In the genomic region with DNA sequence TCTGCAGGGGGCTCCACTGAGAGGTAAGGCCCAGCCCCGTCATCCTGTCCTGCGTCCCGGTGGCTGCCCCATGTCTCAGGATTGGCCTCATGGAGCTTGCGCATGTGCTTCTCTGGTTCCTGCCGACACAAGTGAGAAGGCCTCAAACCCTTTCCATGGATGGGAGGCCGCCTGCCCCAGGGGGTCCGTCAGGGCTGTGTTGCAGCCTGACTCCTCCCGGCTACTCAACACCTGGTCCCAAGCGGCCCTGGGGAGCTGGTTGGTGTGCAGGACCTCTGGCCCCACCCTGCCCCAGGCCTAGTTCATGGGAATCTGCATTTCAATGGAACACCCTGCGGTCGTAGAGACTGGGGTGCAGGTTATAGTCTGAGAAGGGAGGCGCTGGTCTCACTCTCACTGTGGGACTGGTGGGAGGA, we compare ENCODE assay signal across 17 cellular contexts. TPM values are rescaled to one million over a fixed set of nuclear protein-coding genes. Genes with fewer than 3 reads are reported as not detected.
DNase-seq lines count a peak whose midpoint lies in the region; ATAC-seq, FAIRE-seq and TF ChIP-seq lines count a peak whose summit lies in the region.
"Had no signal": no experiment of that assay in that cellular context is flagged by ENCODE, and none has a peak within 500 bp of the region (broad histone marks: within the 10 kb centered on the region; RNA-seq: fewer than 3 reads in every experiment).

No MANE protein-coding gene starts in this region.

- ATAC-seq in Right ventricle myocardium superior (ENCODE audit: poor library complexity) (no peak), left cardiac atrium (no peak), GM21526 (IDR thresholded peaks at IDR 0.05; ENCODE audit: low FRiP score, unreplicated experiment) (no peak), HG03196 (IDR thresholded peaks at IDR 0.05; ENCODE audit: unreplicated experiment) (no peak)

- peaks cover 0 to 3% of the 10 kb centered on the region in 2 experiments for H4K20me1 ChIP-seq in H1 (replicated peaks in 1 of 2; ENCODE audit: control insufficient read depth in 1 of 2, insufficient read depth in 2 of 2, low read length in 2 of 2)

- H2BK120ac ChIP-seq in H1 (replicated peaks; ENCODE audit: low read depth, low read length) (no peak overlapping the region), neuronal stem cell (ENCODE audit: low read depth, low read length) (peak overlapping the region; percentile 76)

- H2BK15ac ChIP-seq in H1 (ENCODE audit: low read length) (peak overlapping the region; percentile 72; the same call in 1 of the 2 replicates), neuronal stem cell (ENCODE audit: low read length) (peak overlapping the region; percentile 21)

- H3K14ac ChIP-seq in H1 (ENCODE audit: insufficient read length) (no peak overlapping the region), neuronal stem cell (ENCODE audit: low read length) (no peak overlapping the region)

- CTCF ChIA-PET in H1 (lab: Charles Lee; ENCODE audit: partially characterized antibody): interaction anchor here (0.6 to 1.3 kb wide), 4 partner anchors 9 to 20 kb away, joined by 3 to 4 read pairs (median 4); no protein-coding TSS in a partner anchor

- no peaks in the 10 kb centered on the region for H3K79me1 ChIP-seq in H1 (ENCODE audit: low read depth, low read length)
- H3K79me1 ChIP-seq in neuronal stem cell (ENCODE audit: low read depth, low read length): no peaks in the 10 kb centered on the region

- peaks cover 0 to 9% (median 2%) of the 10 kb centered on the region in 4 experiments; a peak in 2 of 7 replicates for H3K4me1 ChIP-seq in H1 (replicated peaks in 1 of 4; ENCODE audit: control insufficient read depth in 3 of 4, insufficient read depth in 4 of 4, low read length in 3 of 4)
- peaks cover 0 to 4% of the 10 kb centered on the region in 2 donors for H3K4me1 ChIP-seq in neuronal stem cell (ENCODE audit: control insufficient read depth in 2 of 2, insufficient read depth in 1 of 2, low read depth in 1 of 2, low read length in 2 of 2)

- H2AK5ac ChIP-seq in H1 (ENCODE audit: low read depth, low read length): no peak overlapping the region
- no peak overlapping the region for H2AK5ac ChIP-seq in neuronal stem cell (ENCODE audit: low read depth, low read length)

- 0 out of 4 replicates have a peak, but pooled peaks of 1 of the 3 experiments have one; percentile 2 for TF ChIP-seq CTCF in H1 (IDR thresholded peaks at IDR 0.05; ENCODE audit: control extremely low read depth in 1 of 3, insufficient read depth in 1 of 3, low read depth in 1 of 3, low read length in 3 of 3)

- H3K27ac ChIP-seq in H1 (ENCODE audit: low read depth, low read length) (no peak overlapping the region), neuronal stem cell (replicated peaks; ENCODE audit: low read length) (no peak overlapping the region)

- H3K27me3 ChIP-seq in H1 (replicated peaks in 1 of 4; ENCODE audit: control insufficient read depth in 3 of 4, extremely low read depth in 1 of 4, insufficient read depth in 3 of 4, low read length in 3 of 4) (peaks cover 0 to 7% (median 5%) of the 10 kb centered on the region in 4 experiments; a peak in 3 of 7 replicates), neuronal stem cell (ENCODE audit: control insufficient read depth in 3 of 3, insufficient read depth in 3 of 3, low read depth in 1 of 3, low read length in 3 of 3) (peaks cover 0 to 18% (median 0%) of the 10 kb centered on the region in 3 experiments)

- H2BK5ac ChIP-seq in H1 (ENCODE audit: low read depth, low read length): no peak overlapping the region
- peak overlapping the region; percentile 90 for H2BK5ac ChIP-seq in neuronal stem cell (ENCODE audit: low read length)

- no peaks in the 10 kb centered on the region for H3K79me2 ChIP-seq in H1 (ENCODE audit: control insufficient read depth in 1 of 2, insufficient read depth in 2 of 2, low read length in 2 of 2)

- FAIRE-seq in H1 (lab: Jason Lieb, UNC): no peak
- FAIRE-seq: RCC 7860 had no signal

- H3K23me2 ChIP-seq in H1 (ENCODE audit: low read depth, low read length): peaks cover 17% of the 10 kb centered on the region; the same call in 1 of the 2 replicates

- H3K4me2 ChIP-seq in H1 (ENCODE audit: insufficient read depth in 1 of 2, low read depth in 2 of 2, low read length in 2 of 2): peak overlapping the region in 1 of 2 experiments; percentile 19; a peak in 1 of 4 replicates
- no peak overlapping the region for H3K4me2 ChIP-seq in neuronal stem cell (ENCODE audit: insufficient read depth, low read length, poor library complexity, severe bottlenecking)

- no peak; a peak in 1 of 4 replicates for TF ChIP-seq RAD21 in H1 (IDR thresholded peaks at IDR 0.05 in 1 of 2, conservative IDR thresholded peaks at IDR 0.05 in 1 of 2; ENCODE audit: low read depth in 2 of 2, low read length in 2 of 2)

- H3K23ac ChIP-seq in H1 (ENCODE audit: insufficient read length) (no peak overlapping the region), neuronal stem cell (ENCODE audit: low read depth, low read length, poor library complexity) (peak overlapping the region; percentile 75)

- no peak overlapping the region for H3K56ac ChIP-seq in H1 (replicated peaks; ENCODE audit: insufficient read length, low read depth, low read length)

- H4K8ac ChIP-seq in H1 (ENCODE audit: extremely low read depth, insufficient read depth, low read length) (no peak overlapping the region), neuronal stem cell (ENCODE audit: low read depth, low read length) (no peak overlapping the region)

- POLR2A ChIA-PET in H1 (lab: Charles Lee; ENCODE audit: partially characterized antibody): interaction anchor here (1.0 kb wide), 1 partner anchor 10 kb away, joined by 3 read pairs; no protein-coding TSS in a partner anchor

- H3K4ac ChIP-seq in H1 (replicated peaks; ENCODE audit: insufficient read length, low read depth, low read length): no peak overlapping the region
- H3K4ac ChIP-seq in neuronal stem cell (ENCODE audit: low read length): no peak overlapping the region

- intact Hi-C loops in Right ventricle myocardium superior (cut with DNase I): no loop called here
- intact Hi-C loops in left cardiac atrium (cut with DNase I): no loop called here

- no peak for TF ChIP-seq POLR2A in H1 (IDR thresholded peaks at IDR 0.05; ENCODE audit: control extremely low read depth in 1 of 2, low read depth in 2 of 2, low read length in 2 of 2)

- H4K91ac ChIP-seq in H1 (replicated peaks; ENCODE audit: insufficient read length, low read length) (no peak overlapping the region), neuronal stem cell (ENCODE audit: low read depth, low read length, poor library complexity) (peak overlapping the region; percentile 66)

- H3K4me3 ChIP-seq in H1 (ENCODE audit: extremely low read depth in 1 of 4, insufficient read depth in 2 of 4, low read depth in 3 of 4, low read length in 4 of 4) (no peak overlapping the region), neuronal stem cell (ENCODE audit: low read length in 2 of 2) (no peak overlapping the region)

- H3K18ac ChIP-seq in H1 (ENCODE audit: extremely low read depth, low read length): no peak overlapping the region
- H3K18ac ChIP-seq in neuronal stem cell (ENCODE audit: low read length): peak overlapping the region; percentile 65

- no peak for TF ChIP-seq EP300 in H1 (IDR thresholded peaks at IDR 0.05; ENCODE audit: borderline replicate concordance in 1 of 2, low read depth in 2 of 2, low read length in 2 of 2)

- no peaks in the 10 kb centered on the region for H3K9me3 ChIP-seq in H1 (ENCODE audit: insufficient read depth in 2 of 2, low read depth in 1 of 2, low read length in 1 of 2)
- peaks cover 0 to 2% of the 10 kb centered on the region in 2 donors for H3K9me3 ChIP-seq in neuronal stem cell (replicated peaks in 1 of 2; ENCODE audit: control insufficient read depth in 2 of 2, insufficient read depth in 1 of 2, low read depth in 1 of 2, low read length in 2 of 2)

- H2AFZ ChIP-seq in H1 (ENCODE audit: low read length): no peak overlapping the region
- no peak overlapping the region for H2AFZ ChIP-seq in neuronal stem cell (ENCODE audit: low read length)

- DNase-seq in Right ventricle myocardium superior (peak; percentile 32), left cardiac atrium (no peak), H1 (ENCODE audit: low read depth in 1 of 2, low spot score in 2 of 2) (no peak), neuronal stem cell (ENCODE audit: low spot score) (no peak), LoVo (ENCODE audit: low spot score) (no peak)
- DNase-seq in effector CD8-positive, alpha-beta T cell (lab: John Stamatoyannopoulos, UW): no peak
- DNase-seq: 8988T, DMS79 treated with DMSO at 0.1 percent for 48 hours, HCEC 1CT, NCI-H1105, NCI-H2081, SHP77 had no signal

- peak overlapping the region; percentile 87; the same call in 1 of the 2 replicates for H2BK12ac ChIP-seq in H1 (ENCODE audit: low read depth, low read length)
- H2BK12ac ChIP-seq in neuronal stem cell (ENCODE audit: low read length): no peak overlapping the region

- H2BK20ac ChIP-seq in H1 (ENCODE audit: low read length): no peak overlapping the region

- WGBS in H1 (ENCODE audit: extremely low coverage in 1 of 2, insufficient coverage in 1 of 2, insufficient read length in 1 of 2, insufficient replicate concordance in 2 of 2, low coverage in 1 of 2, low lambda C conversion rate in 2 of 2, missing lambda C conversion rate in 1 of 2), 2 experiments: 84% methylated on average over 12 of the region's 12 CpGs; no CpG with 5 or more reads in 1 of the 2 experiments
- no CpG with 5 or more reads among the region's 12 CpGs for WGBS in neuronal stem cell (ENCODE audit: extremely low coverage in 2 of 2, insufficient read length in 2 of 2, insufficient replicate concordance in 1 of 2), 2 donors

- H4K5ac ChIP-seq in H1 (ENCODE audit: insufficient read length, low read depth, low read length): peak overlapping the region; percentile 9

- H3K9ac ChIP-seq in H1 (replicated peaks in 1 of 4; ENCODE audit: extremely low read depth in 1 of 4, low read depth in 3 of 4, low read length in 3 of 4) (no peak overlapping the region), neuronal stem cell (ENCODE audit: low read depth, low read length, poor library complexity) (no peak overlapping the region)

- no peaks in the 10 kb centered on the region for H3K36me3 ChIP-seq in H1 (ENCODE audit: control insufficient read depth in 2 of 4, insufficient read depth in 4 of 4, low read length in 3 of 4)
- no peaks in the 10 kb centered on the region for H3K36me3 ChIP-seq in neuronal stem cell (replicated peaks in 1 of 2; ENCODE audit: control insufficient read depth in 2 of 2, insufficient read depth in 2 of 2, low read length in 2 of 2)

RNA-seq across cellular contexts. Expression of a gene that starts 21.1 kb away (rescaled TPM):
- total RNA-seq in Right ventricle myocardium superior: 3.3 TPM
- total RNA-seq in left cardiac atrium: 1 to 10 TPM; 3.0 to 6.0 TPM
- total RNA-seq in H1 (2021; fragmentation: NEBNext Ultra II Directional; extraction: Animal tissue kit (Norgen Biotek cat#: 25700)): 45.7 and 45.9 TPM in 2 replicates
- 39.2 and 46.7 TPM in 2 replicates for polyA plus RNA-seq in H1 (2011; rRNA removed)
- polyA plus RNA-seq in H1 (2011; cell fraction: cytosol; rRNA removed): 39.6 TPM
- polyA plus RNA-seq in H1 (2011; cell fraction: nucleus; rRNA removed): 71.9 TPM
- 36.3 to 41.3 TPM (median 40.5 TPM) in 4 replicates for polyA plus RNA-seq in H1 (2012, experiment 1 of 2)
- 37.8 TPM for polyA plus RNA-seq in H1 (2012, experiment 2 of 2)
- 28.8 TPM for polyA plus RNA-seq in H1 (2013, experiment 1 of 2)
- polyA plus RNA-seq in H1 (2013, experiment 2 of 2): 30.4 TPM
- polyA minus RNA-seq in H1 (2011; rRNA and poly(A)+ RNA removed): 22.5 and 33.8 TPM in 2 replicates
- 25.3 TPM for polyA minus RNA-seq in H1 (2011; cell fraction: cytosol; rRNA and poly(A)+ RNA removed)
- polyA minus RNA-seq in H1 (2011; cell fraction: nucleus; rRNA and poly(A)+ RNA removed): 43.2 TPM
- 44.9 TPM for polyA plus RNA-seq in neuronal stem cell (2013, experiment 1 of 2)
- polyA plus RNA-seq in neuronal stem cell (2013, experiment 2 of 2): 45.6 TPM
- total RNA-seq: LHCN-M2 had no signal
- polyA plus RNA-seq: IgD-negative memory B cell had no signal
